In the genomic region with DNA sequence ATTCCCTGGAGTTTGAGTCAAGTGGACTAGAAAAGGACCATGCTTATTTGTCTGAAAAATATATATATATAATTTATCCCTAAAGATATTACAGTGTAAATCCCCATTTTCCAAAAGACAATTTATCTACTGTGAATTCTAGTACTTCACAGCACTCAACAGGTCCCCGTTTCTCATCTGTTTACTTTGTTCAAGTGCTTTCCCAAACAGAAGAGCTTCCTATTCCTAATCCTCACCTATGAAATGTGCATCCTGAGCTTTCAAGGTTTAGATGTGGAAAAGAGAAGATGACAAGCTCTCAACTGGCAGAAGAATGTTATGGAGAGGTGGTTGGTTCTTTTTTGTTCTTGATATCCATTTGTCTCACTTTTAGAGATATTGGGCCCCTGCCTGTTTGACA, we compare ENCODE assay signal across 20 cellular contexts.
"Had no signal": no experiment of that assay in that cellular context is flagged by ENCODE, and none has a peak within 500 bp of the region (broad histone marks: within the 10 kb centered on the region; RNA-seq: fewer than 3 reads in every experiment).

No MANE protein-coding gene starts in this region.

- DNase-seq: KBM-7, NCI-H1092, NCI-H1105 treated with DMSO at 0.1 percent for 48 hours, NCI-H1417 treated with DMSO at 0.1 percent for 48 hours, NCI-H146, NCI-H1694 treated with DMSO at 0.1 percent for 48 hours, NCI-H1930, NCI-H2081, NCI-H2227 treated with DMSO at 0.1 percent for 48 hours, NCI-H446 treated with DMSO at 0.1 percent for 48 hours, NCI-H524 treated with DMSO at 0.1 percent for 48 hours, NCI-H69, NCI-H774, Right ventricle myocardium superior, RPMI8226, SIG-M5, SW 1271, T-cell had no signal

- H3K27ac ChIP-seq: SJSA1, SK-N-MC had no signal

- H3K9me3 ChIP-seq: SJSA1 had no signal

- H3K36me3 ChIP-seq: SJSA1 had no signal

- H3K4me3 ChIP-seq: SJSA1, SK-N-MC had no signal

- H3K27me3 ChIP-seq: SJSA1 had no signal
